In the genomic region with DNA sequence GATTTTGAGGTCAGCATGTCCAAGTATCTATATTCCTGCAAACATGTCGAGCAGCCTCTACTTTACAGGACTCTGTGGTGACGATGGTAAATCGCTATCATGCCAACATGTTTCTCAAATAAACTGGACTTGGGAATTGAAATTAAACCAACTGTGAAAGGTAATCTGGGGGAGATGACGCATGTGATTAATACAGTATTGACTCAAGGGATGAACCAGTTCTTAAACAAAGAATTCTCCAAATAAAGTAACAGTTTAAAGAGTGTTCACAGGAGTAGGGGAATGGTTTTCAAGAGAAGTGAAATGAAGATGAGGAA, we compare ENCODE assay signal across 12 cellular contexts. TPM values are rescaled to one million over a fixed set of nuclear protein-coding genes. Genes with fewer than 3 reads are reported as not detected.
"Had no signal": no experiment of that assay in that cellular context is flagged by ENCODE, and none has a peak within 500 bp of the region (broad histone marks: within the 10 kb centered on the region; RNA-seq: fewer than 3 reads in every experiment).

No MANE protein-coding gene starts in this region.

- H3K27me3 ChIP-seq: adrenal gland, gastrocnemius medialis, testis had no signal

- H3K4me1 ChIP-seq: adrenal gland, lower lobe of right lung, testis had no signal

- H3K9me3 Mint-ChIP-seq: stimulated activated naive CD8-positive, alpha-beta T cell treated with anti-CD3 and anti-CD28 coated beads, Interleukin-15, amount 100 ng/mL, for 72 hours had no signal

- H3K36me3 ChIP-seq: adrenal gland, gastrocnemius medialis, lower lobe of right lung had no signal

- H3K36me3 Mint-ChIP-seq: naive thymus-derived CD8-positive, alpha-beta T cell had no signal

- H3K27me3 Mint-ChIP-seq: brain had no signal

- H3K27ac ChIP-seq: adrenal gland, lower lobe of right lung, testis had no signal

- H3K4me3 Mint-ChIP-seq: brain; naive thymus-derived CD8-positive, alpha-beta T cell; stimulated activated naive CD8-positive, alpha-beta T cell treated with anti-CD3 and anti-CD28 coated beads, Interleukin-15, amount 100 ng/mL, for 72 hours had no signal

- H3K9me3 ChIP-seq: adrenal gland, gastrocnemius medialis, lower lobe of right lung, testis had no signal

- H3K4me3 ChIP-seq: adrenal gland, gastrocnemius medialis, lower lobe of right lung, testis had no signal

- ATAC-seq: gastrocnemius medialis; lower lobe of right lung; naive thymus-derived CD8-positive, alpha-beta T cell; stimulated activated naive CD8-positive, alpha-beta T cell treated with anti-CD3 and anti-CD28 coated beads, Interleukin-15, amount 100 ng/mL, for 72 hours had no signal

- H3K27ac Mint-ChIP-seq: naive thymus-derived CD8-positive, alpha-beta T cell; stimulated activated naive CD8-positive, alpha-beta T cell treated with anti-CD3 and anti-CD28 coated beads, Interleukin-15, amount 100 ng/mL, for 72 hours had no signal

- DNase-seq: activated naive CD4-positive, alpha-beta T cell treated with anti-CD3 and anti-CD28 coated beads, Interleukin-2, amount 50 U/mL, for 16 hours; adrenal gland; gastrocnemius medialis; lower lobe of right lung; naive thymus-derived CD8-positive, alpha-beta T cell; stimulated activated CD4-positive, alpha-beta T cell treated with anti-CD3 and anti-CD28 coated beads, Interleukin-15, amount 100 ng/mL, for 24 hours; stimulated activated CD4-positive, alpha-beta T cell treated with anti-CD3 and anti-CD28 coated beads, Interleukin-4, amount 100 ng/mL, for 24 hours; stimulated activated naive CD8-positive, alpha-beta T cell treated with anti-CD3 and anti-CD28 coated beads, Interleukin-15, amount 100 ng/mL, for 72 hours; T-helper 2 cell; testis had no signal

RNA-seq across cellular contexts. Expression of a gene that starts 59.1 kb away (rescaled TPM):
- total RNA-seq: mononuclear cell had no signal
